17 cellular contexts compared by ENCODE assay signal in the genomic region with DNA sequence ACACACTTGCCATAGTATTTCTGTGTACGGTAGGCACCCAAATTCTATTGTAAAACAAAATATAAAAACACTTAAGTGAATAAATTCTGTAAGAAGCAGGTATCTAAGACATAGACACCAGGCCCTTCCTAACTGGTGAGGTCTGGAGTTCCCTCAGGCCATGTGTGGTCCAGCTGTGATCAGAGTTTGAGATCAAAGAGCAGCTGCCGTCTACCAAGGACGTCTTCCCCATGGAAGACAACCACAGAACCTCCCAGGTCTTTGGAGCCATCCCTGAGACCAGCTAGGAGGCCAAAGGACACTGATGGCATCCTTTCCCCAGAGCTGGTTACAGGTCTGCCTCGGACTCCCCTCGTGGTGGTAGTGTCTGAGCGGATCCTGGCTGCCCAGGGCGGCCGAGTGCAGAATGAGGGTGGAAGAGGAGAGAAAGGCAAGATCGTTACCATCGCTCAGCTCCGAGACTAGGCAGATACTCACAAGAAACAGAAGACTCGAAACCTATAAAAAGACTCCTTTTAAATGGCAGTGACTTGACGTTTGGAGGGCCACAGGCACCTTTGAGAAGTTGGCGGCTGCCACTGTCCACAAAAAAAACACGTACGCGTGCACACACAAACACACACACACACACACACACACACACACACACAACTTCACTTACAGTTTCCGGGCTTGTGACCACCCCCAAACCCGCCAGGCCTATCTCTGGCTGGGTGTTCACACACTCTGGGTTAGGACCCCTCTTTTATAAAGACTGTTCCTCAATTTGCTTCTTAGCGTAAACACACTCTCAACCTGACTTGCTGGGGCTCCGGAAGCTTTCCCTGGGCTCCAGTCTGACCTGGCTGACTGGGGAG. TPM values are rescaled to one million over a fixed set of nuclear protein-coding genes. Genes with fewer than 3 reads are reported as not detected.
DNase-seq lines count a peak whose midpoint lies in the region; ATAC-seq and TF ChIP-seq lines count a peak whose summit lies in the region.
"Had no signal": no experiment of that assay in that cellular context is flagged by ENCODE, and none has a peak within 500 bp of the region (broad histone marks: within the 10 kb centered on the region; RNA-seq: fewer than 3 reads in every experiment).

No MANE protein-coding gene starts in this region.

- peaks cover 49% of the 10 kb centered on the region for H4K20me1 ChIP-seq in hepatocyte (ENCODE audit: insufficient read depth, poor library complexity, severe bottlenecking)

- POLR2A ChIA-PET in GM10248 (lab: Yijun Ruan, JAX), result no interaction called here

- H3K27me3 ChIP-seq in upper lobe of right lung (no peaks in the 10 kb centered on the region), hepatocyte (no peaks in the 10 kb centered on the region)
- H3K27me3 ChIP-seq: brain microvascular endothelial cell, ovary, thyroid gland had no signal

- 85% methylated on average over 21 of the region's 21 CpGs for WGBS in hepatocyte (ENCODE audit: low lambda C conversion rate, missing lambda C conversion rate)

- H3K4me2 ChIP-seq in hepatocyte, result no peak overlapping the region

- no peaks in the 10 kb centered on the region for H3K9me3 Mint-ChIP-seq in nephron progenitor cell
- H3K9me3 Mint-ChIP-seq: activated CD4-positive, alpha-beta T cell treated with anti-CD3 and anti-CD28 coated beads, Interleukin-2, amount 10 ng/mL, durations not matched to agents 24 days and 14 days; activated T-helper 2 cell treated with anti-CD3 and anti-CD28 coated beads, Interferon-gamma antibody, Interleukin-2, Interleukin-4, amounts not matched to agents 10 μg/mL and 5 μg/mL and 100 μg/mL, durations not matched to agents 14 hours and 24 hours and 36 hours had no signal

- H3K36me3 Mint-ChIP-seq in nephron progenitor cell (ENCODE audit: low read depth), result peaks cover 5% of the 10 kb centered on the region

- ATAC-seq in Right ventricle myocardium inferior (no peak), left ventricle myocardium superior (no peak), upper lobe of right lung (no peak)

- no peaks in the 10 kb centered on the region for H3K36me3 ChIP-seq in upper lobe of right lung
- H3K36me3 ChIP-seq in hepatocyte (replicated peaks; ENCODE audit: insufficient read depth, low read depth), result no peaks in the 10 kb centered on the region
- H3K36me3 ChIP-seq: left ventricle myocardium inferior, ovary, thyroid gland had no signal

- H3K4me1 ChIP-seq in upper lobe of right lung (peaks cover 49% of the 10 kb centered on the region), hepatocyte (ENCODE audit: insufficient read depth) (peaks cover 27% of the 10 kb centered on the region)

- intact Hi-C loops in Right ventricle myocardium inferior (cut with DNase I) (no loop called here), left ventricle myocardium superior (cut with micrococcal nuclease) (no loop called here), upper lobe of right lung (cut with DNase I) (no loop called here)

- H3K27ac ChIP-seq in cingulate gyrus (ENCODE audit: low read depth, low read length) (peak overlapping the region; percentile 39), upper lobe of right lung (peak overlapping the region; percentile 30), hepatocyte (no peak overlapping the region)
- H3K27ac ChIP-seq: brain microvascular endothelial cell had no signal

- H2AFZ ChIP-seq in hepatocyte, result no peak overlapping the region

- no peaks in the 10 kb centered on the region for H3K9me2 ChIP-seq in hepatocyte (replicated peaks; ENCODE audit: insufficient read depth)

- CTCF ChIA-PET in GM10248 (lab: Yijun Ruan, JAX), result no interaction called here

- peak overlapping the region; percentile 88 for H3K27ac Mint-ChIP-seq in nephron progenitor cell
- H3K27ac Mint-ChIP-seq: activated CD4-positive, alpha-beta T cell treated with anti-CD3 and anti-CD28 coated beads, Interleukin-2, amount 10 ng/mL, durations not matched to agents 24 days and 14 days; activated T-helper 2 cell treated with anti-CD3 and anti-CD28 coated beads, Interferon-gamma antibody, Interleukin-2, Interleukin-4, amounts not matched to agents 10 μg/mL and 5 μg/mL and 100 μg/mL, durations not matched to agents 14 hours and 24 hours and 36 hours had no signal

- no peak overlapping the region for H3K4me3 Mint-ChIP-seq in nephron progenitor cell
- H3K4me3 Mint-ChIP-seq: activated CD4-positive, alpha-beta T cell treated with anti-CD3 and anti-CD28 coated beads, Interleukin-2, amount 10 ng/mL, durations not matched to agents 24 days and 14 days had no signal

- H3K9me3 ChIP-seq in upper lobe of right lung (no peaks in the 10 kb centered on the region), hepatocyte (ENCODE audit: low read depth) (no peaks in the 10 kb centered on the region)
- H3K9me3 ChIP-seq: left ventricle myocardium inferior, ovary, thyroid gland had no signal

- DNase-seq in Right ventricle myocardium inferior (ENCODE audit: missing footprints), result peak; percentile 48
- no peak for DNase-seq in left ventricle myocardium superior
- no peak for DNase-seq in nephron progenitor cell
- DNase-seq in upper lobe of right lung, result no peak
- no peak for DNase-seq in NCI-H2029 treated with DMSO at 0.1 percent for 48 hours (lab: John Stamatoyannopoulos, UW)
- no peak for DNase-seq in hepatocyte (ENCODE audit: low spot score)
- DNase-seq in GM10248 (ENCODE audit: extremely low spot score), result no peak
- DNase-seq: activated CD4-positive, alpha-beta T cell treated with anti-CD3 and anti-CD28 coated beads, Interleukin-2, amount 10 ng/mL, durations not matched to agents 24 days and 14 days; brain microvascular endothelial cell; left ventricle myocardium inferior; NCI-H1092; OCI-M1; T-helper 1 cell; thyroid gland had no signal

- H3K4me1 Mint-ChIP-seq in nephron progenitor cell, result peaks cover 82% of the 10 kb centered on the region
- H3K4me1 Mint-ChIP-seq: activated CD4-positive, alpha-beta T cell treated with anti-CD3 and anti-CD28 coated beads, Interleukin-2, amount 10 ng/mL, durations not matched to agents 24 days and 14 days had no signal

- H3K79me2 ChIP-seq in hepatocyte, result peaks cover 92% of the 10 kb centered on the region

- no peaks in the 10 kb centered on the region for H3K27me3 Mint-ChIP-seq in nephron progenitor cell (ENCODE audit: low read depth, poor library complexity)

- H3K4me3 ChIP-seq in upper lobe of right lung (no peak overlapping the region), hepatocyte (no peak overlapping the region)
- H3K4me3 ChIP-seq: left ventricle myocardium inferior, ovary, thyroid gland had no signal

- TF ChIP-seq CTCF in nephron progenitor cell (IDR thresholded peaks at IDR 0.05) (no peak), upper lobe of right lung (IDR thresholded peaks at IDR 0.05) (no peak), hepatocyte (IDR thresholded peaks at IDR 0.05; ENCODE audit: poor library complexity) (no peak), GM10248 (IDR thresholded peaks at IDR 0.05; ENCODE audit: control extremely low read depth, extremely low read depth, low read depth, missing control alignments) (no peak)

RNA-seq across cellular contexts. Expression of a gene that starts 7.5 kb away (rescaled TPM):
- total RNA-seq in Right ventricle myocardium inferior (138 TPM), left ventricle myocardium superior (132 TPM), upper lobe of right lung (318 TPM), hepatocyte (54.7 and 63.3 TPM in 2 replicates)
- polyA plus RNA-seq in hepatocyte, result 20.9 and 23.3 TPM in 2 replicates

RNA-seq across cellular contexts. Expression of a gene that starts 14.7 kb away (rescaled TPM):
- total RNA-seq in Right ventricle myocardium inferior (0.60 TPM), left ventricle myocardium superior (0.79 TPM), upper lobe of right lung (4.2 TPM), hepatocyte (0.44 and 0.97 TPM in 2 replicates)
- 0.17 and 0.91 TPM in 2 replicates for polyA plus RNA-seq in hepatocyte
- total RNA-seq: activated T-helper 2 cell treated with anti-CD3 and anti-CD28 coated beads, Interferon-gamma antibody, Interleukin-2, Interleukin-4, amounts not matched to agents 10 μg/mL and 5 μg/mL and 100 μg/mL, durations not matched to agents 14 hours and 24 hours and 36 hours had no signal
